ENCODE assay signal across 20 cellular contexts in the genomic region with DNA sequence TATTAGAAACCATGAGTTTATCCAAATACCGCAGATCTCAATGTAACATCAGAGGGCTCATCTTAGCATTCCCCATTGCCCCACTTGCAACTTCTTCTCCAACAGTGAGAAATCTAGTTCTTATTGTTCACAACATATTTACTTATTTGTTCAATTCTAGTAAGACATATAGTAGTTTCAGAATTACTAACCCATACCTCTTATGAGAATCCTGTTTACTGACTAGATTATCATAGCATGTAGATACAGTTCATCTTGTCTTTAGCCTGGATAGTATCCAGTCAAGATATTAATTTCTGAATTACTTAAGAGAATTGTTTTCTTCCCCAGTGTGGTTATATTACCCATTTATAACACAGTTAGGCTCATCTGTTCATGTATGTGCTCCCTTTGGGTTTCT.
A peak's percentile ranks its signal among the peaks of the same experiment; 100 is the strongest.
DNase-seq lines count a peak whose midpoint lies in the region; ATAC-seq, FAIRE-seq and TF ChIP-seq lines count a peak whose summit lies in the region.
"Had no signal": no experiment of that assay in that cellular context is flagged by ENCODE, and none has a peak within 500 bp of the region (broad histone marks: within the 10 kb centered on the region; RNA-seq: fewer than 3 reads in every experiment).

No MANE protein-coding gene starts in this region.

- no peak for TF ChIP-seq CTCF in astrocyte (IDR thresholded peaks at IDR 0.05; ENCODE audit: insufficient read depth, low read depth, low read length)

- no peaks in the 10 kb centered on the region for H3K27me3 Mint-ChIP-seq in activated naive CD8-positive, alpha-beta T cell
- no peaks in the 10 kb centered on the region for H3K27me3 Mint-ChIP-seq in activated naive CD8-positive, alpha-beta T cell treated with anti-CD3 and anti-CD28 coated beads for 36 hours
- no peaks in the 10 kb centered on the region for H3K27me3 Mint-ChIP-seq in astrocyte (ENCODE audit: low read depth, unreplicated experiment)
- H3K27me3 Mint-ChIP-seq: CD4-positive, alpha-beta T cell had no signal

- no peak overlapping the region for H3K27ac ChIP-seq in astrocyte (ENCODE audit: low read depth, low read length)
- H3K27ac ChIP-seq: 22Rv1 had no signal

- no peaks in the 10 kb centered on the region for H3K9me3 Mint-ChIP-seq in activated naive CD8-positive, alpha-beta T cell (ENCODE audit: low read depth)
- no peaks in the 10 kb centered on the region for H3K9me3 Mint-ChIP-seq in activated naive CD8-positive, alpha-beta T cell treated with anti-CD3 and anti-CD28 coated beads for 36 hours
- H3K9me3 Mint-ChIP-seq in astrocyte (ENCODE audit: unreplicated experiment), result no peaks in the 10 kb centered on the region
- H3K9me3 Mint-ChIP-seq in stimulated activated effector memory CD8-positive, alpha-beta T cell treated with anti-CD3 and anti-CD28 coated beads, Interleukin-12 subunit alpha, Interleukin-12 subunit beta, amount 100 ng/mL, for 72 hours, result no peaks in the 10 kb centered on the region
- H3K9me3 Mint-ChIP-seq: CD4-positive, alpha-beta T cell had no signal

- no peak overlapping the region for H3K4me3 ChIP-seq in astrocyte (ENCODE audit: insufficient read depth, low read depth, low read length)

- FAIRE-seq in astrocyte (lab: Jason Lieb, UNC), result no peak
- FAIRE-seq: H1 had no signal

- no peaks in the 10 kb centered on the region for H3K9me3 ChIP-seq in astrocyte (ENCODE audit: insufficient read depth, low read depth, low read length)

- no peak overlapping the region for H3K4me2 ChIP-seq in astrocyte (ENCODE audit: low read length)

- no peaks in the 10 kb centered on the region for H3K4me1 ChIP-seq in astrocyte (ENCODE audit: insufficient read depth, low read length)

- H3K27me3 ChIP-seq in astrocyte (ENCODE audit: insufficient read depth, low read length), result no peaks in the 10 kb centered on the region

- H2AFZ ChIP-seq in astrocyte (ENCODE audit: low read depth, low read length), result no peak overlapping the region

- no peak overlapping the region for H3K4me3 Mint-ChIP-seq in activated naive CD8-positive, alpha-beta T cell
- H3K4me3 Mint-ChIP-seq in activated naive CD8-positive, alpha-beta T cell treated with anti-CD3 and anti-CD28 coated beads for 36 hours, result no peak overlapping the region
- no peak overlapping the region for H3K4me3 Mint-ChIP-seq in astrocyte (ENCODE audit: unreplicated experiment)
- no peak overlapping the region for H3K4me3 Mint-ChIP-seq in stimulated activated effector memory CD8-positive, alpha-beta T cell treated with anti-CD3 and anti-CD28 coated beads, Interleukin-12 subunit alpha, Interleukin-12 subunit beta, amount 100 ng/mL, for 72 hours
- H3K4me3 Mint-ChIP-seq: CD4-positive, alpha-beta T cell had no signal

- no peak overlapping the region for H3K9ac ChIP-seq in astrocyte (ENCODE audit: low read length)

- peaks cover 19% of the 10 kb centered on the region for H3K36me3 Mint-ChIP-seq in activated naive CD8-positive, alpha-beta T cell
- peaks cover 51% of the 10 kb centered on the region for H3K36me3 Mint-ChIP-seq in activated naive CD8-positive, alpha-beta T cell treated with anti-CD3 and anti-CD28 coated beads for 36 hours
- H3K36me3 Mint-ChIP-seq in astrocyte (ENCODE audit: low read depth, unreplicated experiment), result peaks cover 25% of the 10 kb centered on the region
- peaks cover 40% of the 10 kb centered on the region for H3K36me3 Mint-ChIP-seq in stimulated activated effector memory CD8-positive, alpha-beta T cell treated with anti-CD3 and anti-CD28 coated beads, Interleukin-12 subunit alpha, Interleukin-12 subunit beta, amount 100 ng/mL, for 72 hours

- DNase-seq in activated CD4-positive, CD25-positive, alpha-beta regulatory T cell (lab: John Stamatoyannopoulos, UW), result no peak
- DNase-seq in activated naive CD8-positive, alpha-beta T cell treated with anti-CD3 and anti-CD28 coated beads for 36 hours, result no peak
- DNase-seq in astrocyte (ENCODE audit: low read depth) (no peak), AG20443 (ENCODE audit: low spot score) (no peak)
- no peak for DNase-seq in stimulated activated effector memory CD8-positive, alpha-beta T cell treated with anti-CD3 and anti-CD28 coated beads, Interleukin-12 subunit alpha, Interleukin-12 subunit beta, amount 100 ng/mL, for 72 hours (ENCODE audit: low spot score in 2 of 2)
- DNase-seq: CD4-positive, alpha-beta T cell; DMS153; GDM1; KBM-7; NCI-H1105 treated with DMSO at 0.1 percent for 48 hours; NCI-H1694; NCI-H2081 treated with DMSO at 0.1 percent for 48 hours; NCI-H446 treated with DMSO at 0.1 percent for 48 hours; NCI-H69 had no signal

- peaks cover 6% of the 10 kb centered on the region for H3K36me3 ChIP-seq in astrocyte (ENCODE audit: insufficient read depth, low read length)

- peak; percentile 20 to 28 for ATAC-seq in activated CD4-positive, CD25-positive, alpha-beta regulatory T cell treated with anti-CD3 and anti-CD28 coated beads, Interleukin-2, amount 50 U/mL, for 24 hours
- peak; percentile 90 for ATAC-seq in stimulated activated effector memory CD8-positive, alpha-beta T cell treated with anti-CD3 and anti-CD28 coated beads, Interleukin-12 subunit alpha, Interleukin-12 subunit beta, amount 100 ng/mL, for 72 hours
- no peak for ATAC-seq in GM18517 (IDR thresholded peaks at IDR 0.05; ENCODE audit: unreplicated experiment)
- ATAC-seq: Panc1 had no signal

- H4K20me1 ChIP-seq in astrocyte (ENCODE audit: insufficient read depth, low read length), result no peaks in the 10 kb centered on the region

- H3K79me2 ChIP-seq in astrocyte (ENCODE audit: insufficient read depth, low read length), result no peaks in the 10 kb centered on the region

- H3K4me1 Mint-ChIP-seq in activated naive CD8-positive, alpha-beta T cell (ENCODE audit: low read depth), result peaks cover 19% of the 10 kb centered on the region
- peaks cover 15% of the 10 kb centered on the region for H3K4me1 Mint-ChIP-seq in activated naive CD8-positive, alpha-beta T cell treated with anti-CD3 and anti-CD28 coated beads for 36 hours
- no peaks in the 10 kb centered on the region for H3K4me1 Mint-ChIP-seq in astrocyte (ENCODE audit: low read depth, unreplicated experiment)
- H3K4me1 Mint-ChIP-seq in stimulated activated effector memory CD8-positive, alpha-beta T cell treated with anti-CD3 and anti-CD28 coated beads, Interleukin-12 subunit alpha, Interleukin-12 subunit beta, amount 100 ng/mL, for 72 hours, result peaks cover 20% of the 10 kb centered on the region

- H3K27ac Mint-ChIP-seq in activated naive CD8-positive, alpha-beta T cell, result peak overlapping the region; percentile 47
- no peak overlapping the region for H3K27ac Mint-ChIP-seq in activated naive CD8-positive, alpha-beta T cell treated with anti-CD3 and anti-CD28 coated beads for 36 hours
- peak overlapping the region; percentile 8 for H3K27ac Mint-ChIP-seq in astrocyte (ENCODE audit: unreplicated experiment)
- H3K27ac Mint-ChIP-seq in stimulated activated effector memory CD8-positive, alpha-beta T cell treated with anti-CD3 and anti-CD28 coated beads, Interleukin-12 subunit alpha, Interleukin-12 subunit beta, amount 100 ng/mL, for 72 hours, result peak overlapping the region; percentile 83
- H3K27ac Mint-ChIP-seq: CD4-positive, alpha-beta T cell had no signal
